11 cellular contexts compared by ENCODE assay signal in the genomic region with DNA sequence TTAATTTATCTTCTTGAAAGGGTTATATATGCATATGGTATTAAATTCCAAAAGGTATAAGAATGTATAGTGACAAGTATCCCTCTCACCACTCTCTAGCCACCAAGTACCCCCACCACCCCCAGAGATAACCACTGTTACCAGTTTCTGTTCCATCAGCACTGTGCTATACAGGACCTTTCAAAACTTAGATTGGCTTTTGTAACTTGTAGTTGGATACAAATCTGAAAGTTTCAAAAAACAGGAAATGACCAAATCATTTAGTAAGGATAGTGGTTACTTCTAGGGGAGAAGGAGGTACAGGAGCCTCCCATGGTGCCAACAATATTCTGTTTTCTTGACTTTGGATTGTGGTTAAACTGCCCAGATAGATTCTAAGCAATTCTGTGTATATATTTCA. TPM values are rescaled to one million over a fixed set of nuclear protein-coding genes. Genes with fewer than 3 reads are reported as not detected.
DNase-seq lines count a peak whose midpoint lies in the region; ATAC-seq and TF ChIP-seq lines count a peak whose summit lies in the region.
"Had no signal": no experiment of that assay in that cellular context is flagged by ENCODE, and none has a peak within 500 bp of the region (broad histone marks: within the 10 kb centered on the region; RNA-seq: fewer than 3 reads in every experiment).

No MANE protein-coding gene starts in this region.

- H3K36me3 Mint-ChIP-seq in activated CD4-positive, alpha-beta T cell treated with anti-CD3 and anti-CD28 coated beads, Interleukin-2, amount 10 ng/mL, durations not matched to agents 24 days and 14 days (ENCODE audit: low read depth) = peaks cover 2% of the 10 kb centered on the region
- H3K36me3 Mint-ChIP-seq in activated T-helper 1 cell treated with anti-CD3 and anti-CD28 coated beads, Interleukin-12 subunit alpha, Interleukin-12 subunit beta, Interleukin-2, Interleukin-4 antibody, amounts not matched to agents 30 ng/mL and 10 ng/mL and 1 ng/mL, durations not matched to agents 14 hours and 24 hours and 36 hours (ENCODE audit: low read depth) = peaks cover 11% of the 10 kb centered on the region
- H3K36me3 Mint-ChIP-seq in natural killer cell = no peaks in the 10 kb centered on the region

- H3K4me3 Mint-ChIP-seq in activated CD4-positive, alpha-beta T cell treated with anti-CD3 and anti-CD28 coated beads, Interleukin-2, amount 10 ng/mL, durations not matched to agents 24 days and 14 days = peak overlapping the region; percentile 31
- H3K4me3 Mint-ChIP-seq in activated T-helper 1 cell treated with anti-CD3 and anti-CD28 coated beads, Interleukin-12 subunit alpha, Interleukin-12 subunit beta, Interleukin-2, Interleukin-4 antibody, amounts not matched to agents 30 ng/mL and 10 ng/mL and 1 ng/mL, durations not matched to agents 14 hours and 24 hours and 36 hours = peak overlapping the region; percentile 28
- peak overlapping the region; percentile 43 for H3K4me3 Mint-ChIP-seq in natural killer cell

- ATAC-seq in HG02798 (IDR thresholded peaks at IDR 0.05; ENCODE audit: poor library complexity, unreplicated experiment) (peak; percentile 37), natural killer cell (no peak), GM18907 (IDR thresholded peaks at IDR 0.05; ENCODE audit: unreplicated experiment) (no peak)

- H3K4me1 Mint-ChIP-seq in activated CD4-positive, alpha-beta T cell treated with anti-CD3 and anti-CD28 coated beads, Interleukin-2, amount 10 ng/mL, durations not matched to agents 24 days and 14 days = peaks cover 22% of the 10 kb centered on the region
- peaks cover 23% of the 10 kb centered on the region for H3K4me1 Mint-ChIP-seq in activated T-helper 1 cell treated with anti-CD3 and anti-CD28 coated beads, Interleukin-12 subunit alpha, Interleukin-12 subunit beta, Interleukin-2, Interleukin-4 antibody, amounts not matched to agents 30 ng/mL and 10 ng/mL and 1 ng/mL, durations not matched to agents 14 hours and 24 hours and 36 hours (ENCODE audit: low read depth)
- peaks cover 20 to 23% of the 10 kb centered on the region in 2 donors for H3K4me1 Mint-ChIP-seq in natural killer cell

- peaks cover 5% of the 10 kb centered on the region for H3K9me3 Mint-ChIP-seq in activated CD4-positive, alpha-beta T cell treated with anti-CD3 and anti-CD28 coated beads, Interleukin-2, amount 10 ng/mL, durations not matched to agents 24 days and 14 days
- no peaks in the 10 kb centered on the region for H3K9me3 Mint-ChIP-seq in activated T-helper 1 cell treated with anti-CD3 and anti-CD28 coated beads, Interleukin-12 subunit alpha, Interleukin-12 subunit beta, Interleukin-2, Interleukin-4 antibody, amounts not matched to agents 30 ng/mL and 10 ng/mL and 1 ng/mL, durations not matched to agents 14 hours and 24 hours and 36 hours
- no peaks in the 10 kb centered on the region for H3K9me3 Mint-ChIP-seq in natural killer cell

- H3K27ac Mint-ChIP-seq in activated CD4-positive, alpha-beta T cell treated with anti-CD3 and anti-CD28 coated beads, Interleukin-2, amount 10 ng/mL, durations not matched to agents 24 days and 14 days = peak overlapping the region; percentile 50
- H3K27ac Mint-ChIP-seq in activated T-helper 1 cell treated with anti-CD3 and anti-CD28 coated beads, Interleukin-12 subunit alpha, Interleukin-12 subunit beta, Interleukin-2, Interleukin-4 antibody, amounts not matched to agents 30 ng/mL and 10 ng/mL and 1 ng/mL, durations not matched to agents 14 hours and 24 hours and 36 hours = peak overlapping the region; percentile 61
- peak overlapping the region; percentile 74 to 82 for H3K27ac Mint-ChIP-seq in natural killer cell

- H3K27me3 Mint-ChIP-seq in activated CD4-positive, alpha-beta T cell treated with anti-CD3 and anti-CD28 coated beads, Interleukin-2, amount 10 ng/mL, durations not matched to agents 24 days and 14 days = no peaks in the 10 kb centered on the region
- no peaks in the 10 kb centered on the region for H3K27me3 Mint-ChIP-seq in activated T-helper 1 cell treated with anti-CD3 and anti-CD28 coated beads, Interleukin-12 subunit alpha, Interleukin-12 subunit beta, Interleukin-2, Interleukin-4 antibody, amounts not matched to agents 30 ng/mL and 10 ng/mL and 1 ng/mL, durations not matched to agents 14 hours and 24 hours and 36 hours (ENCODE audit: insufficient read depth)
- no peaks in the 10 kb centered on the region for H3K27me3 Mint-ChIP-seq in natural killer cell (ENCODE audit: low read depth in 2 of 2)

- no peak for DNase-seq in activated CD4-positive, alpha-beta T cell treated with anti-CD3 and anti-CD28 coated beads, Interleukin-2, amount 10 ng/mL, durations not matched to agents 24 days and 14 days
- DNase-seq in activated CD4-positive, alpha-beta T cell treated with anti-CD3 and anti-CD28 coated beads, Interleukin-2, amount 50 U/mL, for 4 hours = no peak
- no peak for DNase-seq in activated T-helper 1 cell treated with anti-CD3 and anti-CD28 coated beads, Interleukin-12 subunit alpha, Interleukin-12 subunit beta, Interleukin-2, Interleukin-4 antibody, amounts not matched to agents 30 ng/mL and 10 ng/mL and 1 ng/mL, durations not matched to agents 14 hours and 24 hours and 36 hours (ENCODE audit: low spot score)
- DNase-seq in natural killer cell = no peak
- DNase-seq in cardiac septum (ENCODE audit: low spot score) = no peak
- no peak for DNase-seq in SKM-1 treated with dmso at 0.1 percent for 144 hours (lab: John Stamatoyannopoulos, UW; ENCODE audit: unreplicated experiment)
- DNase-seq: activated effector memory CD4-positive, alpha-beta T cell treated with anti-CD3 and anti-CD28 coated beads, Interleukin-2, amount 50 U/mL, for 16 hours; cerebellar nuclear complex; NCI-H1105 had no signal

- no peak for TF ChIP-seq CTCF in natural killer cell (IDR thresholded peaks at IDR 0.05)

- intact Hi-C loops in activated CD4-positive, alpha-beta T cell treated with anti-CD3 and anti-CD28 coated beads, Interleukin-2, amount 10 ng/mL, durations not matched to agents 24 days and 14 days (cut with micrococcal nuclease) = loop anchor here (5.0 kb wide), 1 partner anchor 51 kb away; no protein-coding TSS in a partner anchor
- intact Hi-C loops in activated T-helper 1 cell treated with anti-CD3 and anti-CD28 coated beads, Interleukin-12 subunit alpha, Interleukin-12 subunit beta, Interleukin-2, Interleukin-4 antibody, amounts not matched to agents 30 ng/mL and 10 ng/mL and 1 ng/mL, durations not matched to agents 14 hours and 24 hours and 36 hours (cut with micrococcal nuclease) = no loop called here
- intact Hi-C loops in natural killer cell (cut with micrococcal nuclease) = no loop called here
- intact Hi-C loops in cardiac septum (cut with DNase I) = no loop called here

RNA-seq across cellular contexts. Expression of a gene that starts 56.7 kb away (rescaled TPM):
- 38.7 and 39.9 TPM in 2 replicates for total RNA-seq in activated CD4-positive, alpha-beta T cell treated with anti-CD3 and anti-CD28 coated beads, Interleukin-2, amount 10 ng/mL, durations not matched to agents 24 days and 14 days
- total RNA-seq in activated T-helper 1 cell treated with anti-CD3 and anti-CD28 coated beads, Interleukin-12 subunit alpha, Interleukin-12 subunit beta, Interleukin-2, Interleukin-4 antibody, amounts not matched to agents 30 ng/mL and 10 ng/mL and 1 ng/mL, durations not matched to agents 14 hours and 24 hours and 36 hours = 31.7 and 32.1 TPM in 2 replicates
- 10 to 100 TPM; 23.6 to 31.9 (median 26.8) TPM for total RNA-seq in natural killer cell
- total RNA-seq in cardiac septum = 30.6 TPM
